In genomic region chr1:1374861-1375662, GRCh38 we compare ENCODE assay signal across 1 cellular context.
TF ChIP-seq lines count a peak whose summit lies in the region.

Gene AURKAIP1, minus strand, starts transcription at chr1:1375207. Its CDS starts 451 bp downstream, at chr1:1374756.

TF ChIP-seq in K562, 482 proteins besides CTCF, POLR2A, EP300 and RAD21 (continued from another document and continues in another):
- TF ChIP-seq ZNF318 (IDR thresholded peaks at IDR 0.05; ENCODE audit: borderline replicate concordance in 1 of 2, low read depth in 1 of 2) = no peak
- no peak for TF ChIP-seq MCM2 (IDR thresholded peaks at IDR 0.05; ENCODE audit: low read depth)
- TF ChIP-seq SP1 (CRISPR knock-in tag; IDR thresholded peaks at IDR 0.05) = peak; percentile 99
- no peak for TF ChIP-seq IFI16 (CRISPR knock-in tag; IDR thresholded peaks at IDR 0.05)
- TF ChIP-seq THRAP3 (IDR thresholded peaks at IDR 0.05; ENCODE audit: borderline replicate concordance) = 0 out of 2 replicates have a peak, but pooled peaks have one; percentile 75
- TF ChIP-seq ZKSCAN3 (CRISPR knock-in tag; IDR thresholded peaks at IDR 0.05) = no peak
- TF ChIP-seq ZNF408 (CRISPR knock-in tag; IDR thresholded peaks at IDR 0.05; ENCODE audit: low read depth) = no peak
- no peak for TF ChIP-seq HMG20B (CRISPR knock-in tag; IDR thresholded peaks at IDR 0.05)
- TF ChIP-seq NFE2L1 (tag; IDR thresholded peaks at IDR 0.05; ENCODE audit: borderline replicate concordance, low read depth) = no peak
- TF ChIP-seq ZNF780A (CRISPR knock-in tag; IDR thresholded peaks at IDR 0.05) = no peak
- peak; percentile 92 for TF ChIP-seq ZBTB12 (CRISPR knock-in tag; IDR thresholded peaks at IDR 0.05)
- no peak for TF ChIP-seq PCBP2 (IDR thresholded peaks at IDR 0.05; ENCODE audit: low read depth, low read length, poor library complexity, severe bottlenecking)
- peak in 1 of 2 experiments; percentile 84; a peak in 2 of 4 replicates for TF ChIP-seq TBL1XR1 (IDR thresholded peaks at IDR 0.05; ENCODE audit: low read length in 2 of 2)
- TF ChIP-seq CREB1 (IDR thresholded peaks at IDR 0.05) = peak; percentile 90
- peak; percentile 96 for TF ChIP-seq CREB1 (CRISPR knock-in tag; IDR thresholded peaks at IDR 0.05)
- peak; percentile 84 to 90 for TF ChIP-seq TEAD1 (CRISPR knock-in tag; IDR thresholded peaks at IDR 0.05)
- TF ChIP-seq SIX5 (IDR thresholded peaks at IDR 0.05; ENCODE audit: borderline replicate concordance in 1 of 2, insufficient read depth in 1 of 2, low read depth in 1 of 2, low read length in 2 of 2) = peak; percentile 91 to 97
- TF ChIP-seq KDM2B (CRISPR knock-in tag; IDR thresholded peaks at IDR 0.05) = peak; percentile 98
- peak; percentile 95 for TF ChIP-seq POLR2G (IDR thresholded peaks at IDR 0.05; ENCODE audit: low read depth, low read length)
- TF ChIP-seq MED1 (CRISPR knock-in tag; IDR thresholded peaks at IDR 0.05; ENCODE audit: borderline replicate concordance) = no peak
- no peak for TF ChIP-seq KDM1A (IDR thresholded peaks at IDR 0.05)
- peak; percentile 68; the same call in 1 of the 2 replicates for TF ChIP-seq PML (IDR thresholded peaks at IDR 0.05; ENCODE audit: low read length)
- peak; percentile 1 for TF ChIP-seq SAP30 (IDR thresholded peaks at IDR 0.05; ENCODE audit: borderline replicate concordance, insufficient read depth, low read depth, low read length, poor library complexity, severe bottlenecking)
- peak; percentile 18 for TF ChIP-seq GTF2B (IDR thresholded peaks at IDR 0.05; ENCODE audit: extremely low read depth, insufficient read length)
- TF ChIP-seq ZNF121 (CRISPR knock-in tag; conservative IDR thresholded peaks at IDR 0.05) = no peak
- TF ChIP-seq ZBED1 (IDR thresholded peaks at IDR 0.05) = peak; percentile 74; the same call in 1 of the 2 replicates
- peak; percentile 86 for TF ChIP-seq ZSCAN32 (CRISPR knock-in tag; IDR thresholded peaks at IDR 0.05)
- TF ChIP-seq AFF1 (IDR thresholded peaks at IDR 0.05; ENCODE audit: low read depth in 1 of 2, partially characterized antibody in 2 of 2) = peak in 1 of 2 experiments; percentile 91
- peak; percentile 46 for TF ChIP-seq DACH1 (IDR thresholded peaks at IDR 0.05; ENCODE audit: partially characterized antibody)
- peak; percentile 90 for TF ChIP-seq ZNF197 (CRISPR knock-in tag; IDR thresholded peaks at IDR 0.05; ENCODE audit: low read depth)
- TF ChIP-seq MBD1 (CRISPR knock-in tag; IDR thresholded peaks at IDR 0.05) = no peak
- TF ChIP-seq RNF2 (IDR thresholded peaks at IDR 0.05) = peak; percentile 93
- TF ChIP-seq HNRNPK (IDR thresholded peaks at IDR 0.05; ENCODE audit: low read depth, low read length, poor library complexity, severe bottlenecking) = peak; percentile 42
- peak; percentile 38; the same call in 1 of the 2 replicates for TF ChIP-seq ZNF311 (CRISPR knock-in tag; IDR thresholded peaks at IDR 0.05)
- TF ChIP-seq RBM34 (IDR thresholded peaks at IDR 0.05; ENCODE audit: borderline replicate concordance, insufficient read depth, low read length) = no peak; the same call in 1 of the 2 replicates
- no peak for TF ChIP-seq CEBPG (CRISPR knock-in tag; IDR thresholded peaks at IDR 0.05)
- no peak for TF ChIP-seq CEBPG (tag; conservative IDR thresholded peaks at IDR 0.05 in 1 of 2, IDR thresholded peaks at IDR 0.05 in 1 of 2)
- TF ChIP-seq ZNF76 (CRISPR knock-in tag; IDR thresholded peaks at IDR 0.05; ENCODE audit: borderline replicate concordance) = peak; percentile 92; the same call in 1 of the 2 replicates
- 0 out of 2 replicates have a peak, but pooled peaks have one; percentile 75 for TF ChIP-seq HEY1 (CRISPR knock-in tag; IDR thresholded peaks at IDR 0.05; ENCODE audit: borderline replicate concordance)
- TF ChIP-seq MTA1 (IDR thresholded peaks at IDR 0.05; ENCODE audit: borderline replicate concordance) = no peak; the same call in none of the 2 replicates
- TF ChIP-seq SNAPC5 (CRISPR knock-in tag; IDR thresholded peaks at IDR 0.05) = no peak
- peak; percentile 89 to 95; a peak in 3 of 4 replicates for TF ChIP-seq NONO (IDR thresholded peaks at IDR 0.05; ENCODE audit: low read depth in 2 of 2, low read length in 1 of 2)
- TF ChIP-seq MYBL2 (IDR thresholded peaks at IDR 0.05; ENCODE audit: low read depth) = no peak; the same call in 1 of the 2 replicates
- no peak for TF ChIP-seq MYBL2 (CRISPR knock-in tag; IDR thresholded peaks at IDR 0.05; ENCODE audit: borderline replicate concordance)
- TF ChIP-seq SIN3A (IDR thresholded peaks at IDR 0.05; ENCODE audit: borderline replicate concordance in 2 of 2, control insufficient read depth in 1 of 2, low read depth in 2 of 2, low read length in 2 of 2) = peak; percentile 74 to 84; a peak in 3 of 4 replicates
- peak; percentile 100 for TF ChIP-seq GABPB1 (CRISPR knock-in tag; IDR thresholded peaks at IDR 0.05)
